8 cellular contexts compared by ENCODE assay signal in genomic region chr11:70270877-70271634, GRCh38. TPM values are rescaled to one million over a fixed set of nuclear protein-coding genes. Genes with fewer than 3 reads are reported as not detected.
DNase-seq lines count a peak whose midpoint lies in the region; ATAC-seq, FAIRE-seq and TF ChIP-seq lines count a peak whose summit lies in the region.

No MANE protein-coding gene starts in this region.

- intact Hi-C loops in CD4-positive, alpha-beta T cell (cut with DNase I, micrococcal nuclease): loop anchor here (1.0 to 5.0 kb wide), 4 partner anchors 67 to 599 kb away; partner anchors contain the start of genes CTTN (in 1 of the 2) and FADD (in 1 of the 2)
- intact Hi-C loops in body of pancreas (cut with DNase I): no loop called here

- CTCF ChIA-PET in CD4-positive, alpha-beta T cell (lab: Charles Lee): interaction anchor here (1.1 to 2.3 kb wide), 3 partner anchors 10 to 75 kb away, joined by 4 to 8 read pairs (median 5); no protein-coding TSS in a partner anchor

- H3K27ac Mint-ChIP-seq in CD4-positive, alpha-beta T cell: peak overlapping the region; percentile 88

- peaks cover 4% of the 10 kb centered on the region for H3K27me3 Mint-ChIP-seq in CD4-positive, alpha-beta T cell

- peaks cover 0 to 2% of the 10 kb centered on the region in 2 donors for H3K36me3 ChIP-seq in body of pancreas (replicated peaks in 1 of 2; ENCODE audit: insufficient read depth in 1 of 2, low read depth in 2 of 2)

- TF ChIP-seq POLR2A in body of pancreas (IDR thresholded peaks at IDR 0.05): peak in 2 of 3 donors; percentile 11 to 26

- H3K27ac ChIP-seq in CD4-positive, alpha-beta T cell (ENCODE audit: low read depth, low read length): no peak overlapping the region
- H3K27ac ChIP-seq in body of pancreas: peak overlapping the region; percentile 79 to 91 (median 90)

- peak; percentile 57 for ATAC-seq in CD4-positive, alpha-beta T cell (ENCODE audit: poor library complexity)
- peak; percentile 40 for ATAC-seq in GM19455 (IDR thresholded peaks at IDR 0.05; ENCODE audit: unreplicated experiment)
- peak; percentile 40 for ATAC-seq in HG03521 (IDR thresholded peaks at IDR 0.05; ENCODE audit: unreplicated experiment)
- ATAC-seq in body of pancreas: peak; percentile 51

- H3K4me1 Mint-ChIP-seq in CD4-positive, alpha-beta T cell (ENCODE audit: low read depth): peaks cover 43% of the 10 kb centered on the region

- H3K36me3 Mint-ChIP-seq in CD4-positive, alpha-beta T cell (ENCODE audit: low read depth): peaks cover 37% of the 10 kb centered on the region

- peak overlapping the region; percentile 91 for H3K4me3 Mint-ChIP-seq in CD4-positive, alpha-beta T cell

- POLR2A ChIA-PET in CD4-positive, alpha-beta T cell (lab: Charles Lee): interaction anchor here (1.8 kb wide), 1 partner anchor 68 kb away, joined by 11 read pairs; the partner anchor contains the start of gene FADD

- H3K4me3 ChIP-seq in body of pancreas: peak overlapping the region; percentile 61 to 70

- H3K9me3 Mint-ChIP-seq in CD4-positive, alpha-beta T cell: no peaks in the 10 kb centered on the region

- 0% methylated on average over 20 to 31 of the region's 75 CpGs for WGBS in body of pancreas, 2 donors

- FAIRE-seq in RCC 7860 (lab: Jason Lieb, UNC): no peak

- no peaks in the 10 kb centered on the region for H3K9me3 ChIP-seq in CD4-positive, alpha-beta T cell (ENCODE audit: control insufficient read depth, low read length)
- no peaks in the 10 kb centered on the region for H3K9me3 ChIP-seq in body of pancreas

- H3K27me3 ChIP-seq in CD4-positive, alpha-beta T cell (ENCODE audit: control insufficient read depth, insufficient read depth, low read length): peaks cover 7% of the 10 kb centered on the region
- no peaks in the 10 kb centered on the region for H3K27me3 ChIP-seq in body of pancreas

- peak; percentile 13 to 51 (median 32) for DNase-seq in CD4-positive, alpha-beta T cell
- DNase-seq in T-helper 22 cell (ENCODE audit: low read depth) (peak; percentile 34), body of pancreas (peak; percentile 40 to 60 (median 51)), iPS-NIHi7 (ENCODE audit: extremely low spot score) (peak; percentile 64), RCC 7860 (ENCODE audit: low spot score) (no peak)
- DNase-seq in stimulated activated CD4-positive, alpha-beta T cell treated with anti-CD3 and anti-CD28 coated beads, Interleukin-12 subunit alpha, Interleukin-12 subunit beta, amount 100 ng/mL, for 4 hours: peak; percentile 32

- peaks cover 31% of the 10 kb centered on the region for H3K4me1 ChIP-seq in body of pancreas

- TF ChIP-seq CTCF in CD4-positive, alpha-beta T cell (IDR thresholded peaks at IDR 0.05): no peak
- TF ChIP-seq CTCF in body of pancreas (IDR thresholded peaks at IDR 0.05): peak in 2 of 7 experiments; percentile 12 to 36

RNA-seq across cellular contexts. Expression of gene PPFIA1, which starts 0.6 kb away (rescaled TPM):
- total RNA-seq in CD4-positive, alpha-beta T cell: 10 to 100 TPM; 34.3 to 42.0 TPM
- 10 to 100 TPM; 22.1 to 29.3 TPM for total RNA-seq in body of pancreas
